23 cellular contexts compared by ENCODE assay signal in the genomic region with DNA sequence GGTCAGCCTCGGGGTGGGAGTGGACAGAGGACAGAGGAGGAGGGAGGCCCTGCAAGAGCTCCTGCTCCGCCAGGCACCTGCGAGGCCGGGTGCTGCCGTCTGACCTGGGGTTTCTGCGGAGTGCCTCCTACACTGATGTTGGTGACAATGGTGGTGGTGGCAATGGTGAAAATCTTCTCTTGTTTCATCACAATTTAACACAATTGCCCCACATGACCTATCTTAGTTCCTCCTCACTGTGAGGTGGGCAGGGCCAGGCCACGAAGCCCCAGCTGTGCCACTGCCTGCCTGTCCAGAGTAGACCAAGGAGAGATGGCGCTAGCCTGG. TPM values are rescaled to one million over a fixed set of nuclear protein-coding genes. Genes with fewer than 3 reads are reported as not detected.
DNase-seq lines count a peak whose midpoint lies in the region; ATAC-seq and TF ChIP-seq lines count a peak whose summit lies in the region.
"Had no signal": no experiment of that assay in that cellular context is flagged by ENCODE, and none has a peak within 500 bp of the region (broad histone marks: within the 10 kb centered on the region; RNA-seq: fewer than 3 reads in every experiment).

No MANE protein-coding gene starts in this region.

- H3K18ac ChIP-seq in neuronal stem cell (ENCODE audit: low read length), result peak overlapping the region; percentile 5

- no peak for ATAC-seq in GM21381 (IDR thresholded peaks at IDR 0.05; ENCODE audit: unreplicated experiment)
- ATAC-seq in HG03520 (IDR thresholded peaks at IDR 0.05; ENCODE audit: unreplicated experiment), result no peak

- H4K8ac ChIP-seq in neuronal stem cell (ENCODE audit: low read depth, low read length), result no peak overlapping the region

- no peaks in the 10 kb centered on the region for H3K36me3 ChIP-seq in neuronal stem cell (replicated peaks in 1 of 2; ENCODE audit: control insufficient read depth in 2 of 2, insufficient read depth in 2 of 2, low read length in 2 of 2)
- H3K36me3 ChIP-seq: SJSA1 had no signal

- H2AK5ac ChIP-seq in neuronal stem cell (ENCODE audit: low read depth, low read length), result peak overlapping the region; percentile 50

- intact Hi-C loops in activated T-helper 1 cell treated with anti-CD3 and anti-CD28 coated beads, Interleukin-12 subunit alpha, Interleukin-12 subunit beta, Interleukin-2, Interleukin-4 antibody, amounts not matched to agents 30 ng/mL and 10 ng/mL and 1 ng/mL, durations not matched to agents 14 hours and 24 hours and 36 hours (cut with micrococcal nuclease), result no loop called here

- H3K14ac ChIP-seq in neuronal stem cell (ENCODE audit: low read length), result no peak overlapping the region

- no peak overlapping the region for H4K91ac ChIP-seq in neuronal stem cell (ENCODE audit: low read depth, low read length, poor library complexity)

- no peak overlapping the region for H3K27ac ChIP-seq in neuronal stem cell (replicated peaks; ENCODE audit: low read length)
- H3K27ac ChIP-seq: SJSA1 had no signal

- no peak overlapping the region for H3K4ac ChIP-seq in neuronal stem cell (ENCODE audit: low read length)

- no peak overlapping the region for H2BK15ac ChIP-seq in neuronal stem cell (ENCODE audit: low read length)

- H2AFZ ChIP-seq in neuronal stem cell (ENCODE audit: low read length), result no peak overlapping the region
- H2AFZ ChIP-seq: GM23338 had no signal

- H2BK120ac ChIP-seq in neuronal stem cell (ENCODE audit: low read depth, low read length), result no peak overlapping the region

- H2BK5ac ChIP-seq in neuronal stem cell (ENCODE audit: low read length), result no peak overlapping the region

- H3K27ac Mint-ChIP-seq in activated T-helper 1 cell treated with anti-CD3 and anti-CD28 coated beads, Interleukin-12 subunit alpha, Interleukin-12 subunit beta, Interleukin-2, Interleukin-4 antibody, amounts not matched to agents 30 ng/mL and 10 ng/mL and 1 ng/mL, durations not matched to agents 14 hours and 24 hours and 36 hours, result no peak overlapping the region
- H3K27ac Mint-ChIP-seq: B cell; CD4-positive, CD25-positive, alpha-beta regulatory T cell; GM23338; IgD-negative memory B cell had no signal

- no peaks in the 10 kb centered on the region for H3K79me1 ChIP-seq in neuronal stem cell (ENCODE audit: low read depth, low read length)

- DNase-seq in AML-193 (lab: John Stamatoyannopoulos, UW) (peak; percentile 4 to 9), GF-D8 (lab: John Stamatoyannopoulos, UW) (peak; percentile 82), NB4 (ENCODE audit: low read depth) (peak; percentile 39), neuronal stem cell (ENCODE audit: low spot score) (no peak), SIG-M5 (lab: John Stamatoyannopoulos, UW) (no peak)
- DNase-seq in activated T-helper 1 cell treated with anti-CD3 and anti-CD28 coated beads, Interleukin-12 subunit alpha, Interleukin-12 subunit beta, Interleukin-2, Interleukin-4 antibody, amounts not matched to agents 30 ng/mL and 10 ng/mL and 1 ng/mL, durations not matched to agents 14 hours and 24 hours and 36 hours (ENCODE audit: low spot score), result no peak
- DNase-seq: CD4-positive, CD25-positive, alpha-beta regulatory T cell; DMS79 treated with DMSO at 0.1 percent for 48 hours; HCEC 1CT; NCI-H1092; NCI-H1436; NCI-H1930; NCI-H226; NCI-H524; NCI-H774; NK-92 treated with Interleukin-12 subunit alpha and Interleukin-12 subunit beta, amount 100 ng/mL, for 24 hours; OCI-M1 had no signal

- peaks cover 12 to 14% of the 10 kb centered on the region in 2 donors for H3K4me1 ChIP-seq in neuronal stem cell (ENCODE audit: control insufficient read depth in 2 of 2, insufficient read depth in 1 of 2, low read depth in 1 of 2, low read length in 2 of 2)

- H3K9me3 ChIP-seq in neuronal stem cell (replicated peaks in 1 of 2; ENCODE audit: control insufficient read depth in 2 of 2, insufficient read depth in 1 of 2, low read depth in 1 of 2, low read length in 2 of 2), result peaks cover 0 to 4% of the 10 kb centered on the region in 2 donors
- H3K9me3 ChIP-seq: SJSA1 had no signal

- H3K4me1 Mint-ChIP-seq in activated T-helper 1 cell treated with anti-CD3 and anti-CD28 coated beads, Interleukin-12 subunit alpha, Interleukin-12 subunit beta, Interleukin-2, Interleukin-4 antibody, amounts not matched to agents 30 ng/mL and 10 ng/mL and 1 ng/mL, durations not matched to agents 14 hours and 24 hours and 36 hours (ENCODE audit: low read depth), result peaks cover 24% of the 10 kb centered on the region

- peaks cover 1% of the 10 kb centered on the region for H3K36me3 Mint-ChIP-seq in activated T-helper 1 cell treated with anti-CD3 and anti-CD28 coated beads, Interleukin-12 subunit alpha, Interleukin-12 subunit beta, Interleukin-2, Interleukin-4 antibody, amounts not matched to agents 30 ng/mL and 10 ng/mL and 1 ng/mL, durations not matched to agents 14 hours and 24 hours and 36 hours (ENCODE audit: low read depth)

- H3K23ac ChIP-seq in neuronal stem cell (ENCODE audit: low read depth, low read length, poor library complexity), result no peak overlapping the region

- H3K4me2 ChIP-seq in neuronal stem cell (ENCODE audit: insufficient read depth, low read length, poor library complexity, severe bottlenecking), result no peak overlapping the region
- H3K4me2 ChIP-seq: GM23338 had no signal

- H3K4me3 Mint-ChIP-seq in activated T-helper 1 cell treated with anti-CD3 and anti-CD28 coated beads, Interleukin-12 subunit alpha, Interleukin-12 subunit beta, Interleukin-2, Interleukin-4 antibody, amounts not matched to agents 30 ng/mL and 10 ng/mL and 1 ng/mL, durations not matched to agents 14 hours and 24 hours and 36 hours, result no peak overlapping the region
- H3K4me3 Mint-ChIP-seq: B cell; CD4-positive, CD25-positive, alpha-beta regulatory T cell; GM23338; IgD-negative memory B cell had no signal

- TF ChIP-seq POLR2A in NB4 (IDR thresholded peaks at IDR 0.05; ENCODE audit: extremely low read depth, insufficient read length), result no peak

- H2BK12ac ChIP-seq in neuronal stem cell (ENCODE audit: low read length), result no peak overlapping the region

- no CpG with 5 or more reads among the region's 8 CpGs for WGBS in neuronal stem cell (ENCODE audit: extremely low coverage in 2 of 2, insufficient read length in 2 of 2, insufficient replicate concordance in 1 of 2), 2 donors

- no peak overlapping the region for H3K4me3 ChIP-seq in NB4 (ENCODE audit: low read depth, low read length)
- no peak overlapping the region for H3K4me3 ChIP-seq in neuronal stem cell (ENCODE audit: low read length in 2 of 2)
- H3K4me3 ChIP-seq: GM23338, SJSA1 had no signal

- TF ChIP-seq CTCF in NB4 (IDR thresholded peaks at IDR 0.05; ENCODE audit: low read depth, low read length), result no peak

- H3K27me3 ChIP-seq in neuronal stem cell (ENCODE audit: control insufficient read depth in 3 of 3, insufficient read depth in 3 of 3, low read depth in 1 of 3, low read length in 3 of 3), result peaks cover 0 to 7% (median 0%) of the 10 kb centered on the region in 3 experiments

- no peak overlapping the region for H3K9ac ChIP-seq in neuronal stem cell (ENCODE audit: low read depth, low read length, poor library complexity)

- H3K9me3 Mint-ChIP-seq in activated T-helper 1 cell treated with anti-CD3 and anti-CD28 coated beads, Interleukin-12 subunit alpha, Interleukin-12 subunit beta, Interleukin-2, Interleukin-4 antibody, amounts not matched to agents 30 ng/mL and 10 ng/mL and 1 ng/mL, durations not matched to agents 14 hours and 24 hours and 36 hours, result no peaks in the 10 kb centered on the region
- H3K9me3 Mint-ChIP-seq: GM23338, IgD-negative memory B cell had no signal

- peaks cover 3% of the 10 kb centered on the region for H3K27me3 Mint-ChIP-seq in activated T-helper 1 cell treated with anti-CD3 and anti-CD28 coated beads, Interleukin-12 subunit alpha, Interleukin-12 subunit beta, Interleukin-2, Interleukin-4 antibody, amounts not matched to agents 30 ng/mL and 10 ng/mL and 1 ng/mL, durations not matched to agents 14 hours and 24 hours and 36 hours (ENCODE audit: insufficient read depth)
- H3K27me3 Mint-ChIP-seq: B cell; CD4-positive, CD25-positive, alpha-beta regulatory T cell; IgD-negative memory B cell had no signal

RNA-seq across cellular contexts. Expression of a gene that starts 10.0 kb away (rescaled TPM):
- polyA plus RNA-seq in neuronal stem cell (2013, experiment 1 of 2), result 0.01 TPM
- 0.01 TPM for polyA plus RNA-seq in neuronal stem cell (2013, experiment 2 of 2)
- 11.7 and 11.8 TPM in 2 replicates for total RNA-seq in activated T-helper 1 cell treated with anti-CD3 and anti-CD28 coated beads, Interleukin-12 subunit alpha, Interleukin-12 subunit beta, Interleukin-2, Interleukin-4 antibody, amounts not matched to agents 30 ng/mL and 10 ng/mL and 1 ng/mL, durations not matched to agents 14 hours and 24 hours and 36 hours
- total RNA-seq: GM23338 had no signal
- polyA plus RNA-seq: GM23338 had no signal

Comparison
In these comparisons a context has a peak if more than half of its experiments do, and no peak if none do; other contexts are left out.
1. DNase-seq: peak in AML-193 (2 of 2), GF-D8 (single experiment) and NB4 (single experiment); none in neuronal stem cell (single experiment), SIG-M5 (single experiment) and activated T-helper 1 cell treated with anti-CD3 and anti-CD28 coated beads, Interleukin-12 subunit alpha, Interleukin-12 subunit beta, Interleukin-2, Interleukin-4 antibody, amounts not matched to agents 30 ng/mL and 10 ng/mL and 1 ng/mL, durations not matched to agents 14 hours and 24 hours and 36 hours (single experiment).